24 cellular contexts compared by ENCODE assay signal in genomic region chr19:12636631-12637030, GRCh38.
"Had no signal": no experiment of that assay in that cellular context is flagged by ENCODE, and none has a peak within 500 bp of the region (broad histone marks: within the 10 kb centered on the region; RNA-seq: fewer than 3 reads in every experiment).

No MANE protein-coding gene starts in this region.

- H3K4me2 ChIP-seq: KMS-11 had no signal

- ATAC-seq: activated CD8-positive, alpha-beta T cell treated with anti-CD3 and anti-CD28 coated beads, Interleukin-2, amount 10 ng/mL, durations not matched to agents 7 days and 5 days; body of pancreas had no signal

- DNase-seq: activated CD4-positive, alpha-beta T cell treated with anti-CD3 and anti-CD28 coated beads for 4 hours; activated CD4-positive, alpha-beta T cell treated with anti-CD3 and anti-CD28 coated beads, Interleukin-2, amount 50 U/mL, for 4 hours; activated CD8-positive, alpha-beta memory T cell treated with anti-CD3 and anti-CD28 coated beads, Interleukin-2, amount 50 U/mL, for 48 hours; activated CD8-positive, alpha-beta T cell treated with anti-CD3 and anti-CD28 coated beads, Interleukin-2, amount 10 ng/mL, durations not matched to agents 7 days and 5 days; activated effector memory CD4-positive, alpha-beta T cell treated with Interleukin-2 at 50 U/mL for 16 hours; activated naive CD4-positive, alpha-beta T cell; activated T-cell treated with anti-CD3 and anti-CD28 coated beads, Interleukin-2, amount 50 U/mL, for 24 hours; body of pancreas; MV-4-11; NCI-H1092 treated with DMSO at 0.1 percent for 48 hours; NCI-H1417 treated with DMSO at 0.1 percent for 48 hours; NCI-H187; NCI-H2081; NCI-H510A treated with DMSO at 0.1 percent for 48 hours; NCI-H69; SIG-M5; T-helper 2 cell; T1000 had no signal

- H3K9me3 ChIP-seq: ascending aorta, body of pancreas had no signal

- H3K27ac Mint-ChIP-seq: activated CD8-positive, alpha-beta T cell treated with anti-CD3 and anti-CD28 coated beads, Interleukin-2, amount 10 ng/mL, durations not matched to agents 7 days and 5 days; activated naive CD4-positive, alpha-beta T cell treated with anti-CD3 and anti-CD28 coated beads, Interleukin-2, amount 50 U/mL, for 24 hours; activated T-helper 1 cell treated with anti-CD3 and anti-CD28 coated beads, Interleukin-12 subunit alpha, Interleukin-12 subunit beta, Interleukin-2, Interleukin-4 antibody, amounts not matched to agents 30 ng/mL and 10 ng/mL and 1 ng/mL, durations not matched to agents 14 hours and 24 hours and 36 hours had no signal

- H3K27me3 Mint-ChIP-seq: activated naive CD4-positive, alpha-beta T cell treated with anti-CD3 and anti-CD28 coated beads, Interleukin-2, amount 50 U/mL, for 24 hours; activated T-cell treated with anti-CD3 and anti-CD28 coated beads, Interleukin-2, amount 50 U/mL, for 24 hours; central memory CD8-positive, alpha-beta T cell had no signal

- H3K4me3 Mint-ChIP-seq: activated CD8-positive, alpha-beta T cell treated with anti-CD3 and anti-CD28 coated beads, Interleukin-2, amount 10 ng/mL, durations not matched to agents 7 days and 5 days; activated naive CD4-positive, alpha-beta T cell treated with anti-CD3 and anti-CD28 coated beads, Interleukin-2, amount 50 U/mL, for 24 hours; activated T-cell treated with anti-CD3 and anti-CD28 coated beads, Interleukin-2, amount 50 U/mL, for 24 hours; activated T-helper 1 cell treated with anti-CD3 and anti-CD28 coated beads, Interleukin-12 subunit alpha, Interleukin-12 subunit beta, Interleukin-2, Interleukin-4 antibody, amounts not matched to agents 30 ng/mL and 10 ng/mL and 1 ng/mL, durations not matched to agents 14 hours and 24 hours and 36 hours; central memory CD8-positive, alpha-beta T cell had no signal

- H3K27me3 ChIP-seq: ascending aorta, body of pancreas had no signal

- H3K4me3 ChIP-seq: ascending aorta, body of pancreas had no signal

- H3K27ac ChIP-seq: ascending aorta, body of pancreas, KMS-11, VCaP had no signal

- H3K36me3 Mint-ChIP-seq: activated naive CD4-positive, alpha-beta T cell treated with anti-CD3 and anti-CD28 coated beads, Interleukin-2, amount 50 U/mL, for 24 hours had no signal

- H3K9me3 Mint-ChIP-seq: activated naive CD4-positive, alpha-beta T cell treated with anti-CD3 and anti-CD28 coated beads, Interleukin-2, amount 50 U/mL, for 24 hours; activated T-cell treated with anti-CD3 and anti-CD28 coated beads, Interleukin-2, amount 50 U/mL, for 24 hours; central memory CD8-positive, alpha-beta T cell had no signal

- H3K9ac ChIP-seq: KMS-11 had no signal
